Comparison of ENCODE assay signal across 22 cellular contexts in the genomic region with DNA sequence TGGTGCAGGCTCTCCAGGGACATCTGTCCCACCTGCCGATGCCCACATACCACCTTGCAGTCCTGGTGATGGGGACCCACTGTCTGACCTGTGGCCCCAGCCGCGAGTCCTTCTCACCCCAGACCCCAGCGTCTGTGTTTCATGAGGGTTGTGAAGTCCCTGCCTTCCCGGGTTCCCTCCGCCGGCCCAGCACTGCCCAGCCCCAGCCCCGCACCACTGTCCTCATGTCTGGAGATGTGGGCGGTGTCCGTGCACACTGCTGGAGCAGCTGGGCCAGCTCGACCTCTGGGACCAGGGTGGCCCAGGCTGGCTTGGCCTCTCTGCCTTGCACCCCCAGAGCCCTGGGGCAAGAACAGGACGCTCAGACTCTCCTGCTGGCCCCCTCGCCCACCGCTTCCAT.
DNase-seq lines count a peak whose midpoint lies in the region; ATAC-seq and TF ChIP-seq lines count a peak whose summit lies in the region.
"Had no signal": no experiment of that assay in that cellular context is flagged by ENCODE, and none has a peak within 500 bp of the region (broad histone marks: within the 10 kb centered on the region; RNA-seq: fewer than 3 reads in every experiment).

No MANE protein-coding gene starts in this region.

- H3K27me3 ChIP-seq in CD8-positive, alpha-beta T cell (ENCODE audit: insufficient read depth, low read length) = no peaks in the 10 kb centered on the region

- peak overlapping the region; percentile 54 for H3K4me3 Mint-ChIP-seq in T-helper 2 cell treated with Interferon-gamma antibody and Interleukin-4, amounts not matched to agents 5 μg/mL and 100 μg/mL, for 36 hours
- peak overlapping the region; percentile 63 for H3K4me3 Mint-ChIP-seq in CD8-positive, alpha-beta T cell
- H3K4me3 Mint-ChIP-seq in activated T-helper 17 cell treated with anti-CD3 and anti-CD28 coated beads, Interleukin-2, amount 50 U/mL, for 72 hours = peak overlapping the region; percentile 39
- peak overlapping the region in 8 of 10 donors; percentile 67 to 83 (median 75) for H3K4me3 Mint-ChIP-seq in naive thymus-derived CD8-positive, alpha-beta T cell
- H3K4me3 Mint-ChIP-seq: activated naive CD4-positive, alpha-beta T cell treated with anti-CD3 and anti-CD28 coated beads for 36 hours had no signal

- H3K9me3 ChIP-seq in CD8-positive, alpha-beta T cell (ENCODE audit: low read length) = no peaks in the 10 kb centered on the region
- H3K9me3 ChIP-seq: Caco-2, lower lobe of right lung had no signal

- CTCF ChIA-PET in CD8-positive, alpha-beta T cell (lab: Charles Lee) = interaction anchor here (0.6 to 10.7 kb wide), 3 partner anchors 22 to 304 kb away, joined by 3 to 103 read pairs (median 3); no protein-coding TSS in a partner anchor

- peaks cover 56% of the 10 kb centered on the region for H3K4me1 ChIP-seq in CD8-positive, alpha-beta T cell (ENCODE audit: insufficient read depth, low read length)

- H3K36me3 ChIP-seq in CD8-positive, alpha-beta T cell (ENCODE audit: insufficient read depth, low read length) = no peaks in the 10 kb centered on the region
- H3K36me3 ChIP-seq: lower lobe of right lung had no signal

- no peak overlapping the region for H3K4me3 ChIP-seq in CD8-positive, alpha-beta T cell (ENCODE audit: low read depth, low read length)
- H3K4me3 ChIP-seq: GM12878, lower lobe of right lung, skin epidermis had no signal

- no peak for TF ChIP-seq CTCF in CD8-positive, alpha-beta T cell (IDR thresholded peaks at IDR 0.05)

- H3K36me3 Mint-ChIP-seq in T-helper 2 cell treated with Interferon-gamma antibody and Interleukin-4, amounts not matched to agents 5 μg/mL and 100 μg/mL, for 36 hours (ENCODE audit: low read depth) = no peaks in the 10 kb centered on the region
- H3K36me3 Mint-ChIP-seq in CD8-positive, alpha-beta T cell = no peaks in the 10 kb centered on the region
- no peaks in the 10 kb centered on the region for H3K36me3 Mint-ChIP-seq in activated T-helper 17 cell treated with anti-CD3 and anti-CD28 coated beads, Interleukin-2, amount 50 U/mL, for 72 hours (ENCODE audit: low read depth)
- no peaks in the 10 kb centered on the region for H3K36me3 Mint-ChIP-seq in naive thymus-derived CD8-positive, alpha-beta T cell

- H3K9me3 Mint-ChIP-seq in T-helper 2 cell treated with Interferon-gamma antibody and Interleukin-4, amounts not matched to agents 5 μg/mL and 100 μg/mL, for 36 hours = no peaks in the 10 kb centered on the region
- H3K9me3 Mint-ChIP-seq in CD8-positive, alpha-beta T cell = no peaks in the 10 kb centered on the region
- H3K9me3 Mint-ChIP-seq in activated T-helper 17 cell treated with anti-CD3 and anti-CD28 coated beads, Interleukin-2, amount 50 U/mL, for 72 hours = no peaks in the 10 kb centered on the region
- no peaks in the 10 kb centered on the region for H3K9me3 Mint-ChIP-seq in naive thymus-derived CD8-positive, alpha-beta T cell
- H3K9me3 Mint-ChIP-seq: activated naive CD4-positive, alpha-beta T cell treated with anti-CD3 and anti-CD28 coated beads for 36 hours; activated T-cell treated with anti-CD3 and anti-CD28 coated beads, Interleukin-2, amount 50 U/mL, for 4 hours had no signal

- H3K27me3 Mint-ChIP-seq in T-helper 2 cell treated with Interferon-gamma antibody and Interleukin-4, amounts not matched to agents 5 μg/mL and 100 μg/mL, for 36 hours (ENCODE audit: low read depth) = no peaks in the 10 kb centered on the region
- H3K27me3 Mint-ChIP-seq in CD8-positive, alpha-beta T cell (ENCODE audit: low read depth) = peaks cover 3% of the 10 kb centered on the region
- peaks cover 4% of the 10 kb centered on the region for H3K27me3 Mint-ChIP-seq in activated T-helper 17 cell treated with anti-CD3 and anti-CD28 coated beads, Interleukin-2, amount 50 U/mL, for 72 hours
- H3K27me3 Mint-ChIP-seq in naive thymus-derived CD8-positive, alpha-beta T cell = peaks cover 0 to 2% (median 0%) of the 10 kb centered on the region in 5 donors

- peaks cover 27% of the 10 kb centered on the region for H3K4me1 Mint-ChIP-seq in T-helper 2 cell treated with Interferon-gamma antibody and Interleukin-4, amounts not matched to agents 5 μg/mL and 100 μg/mL, for 36 hours (ENCODE audit: low read depth)
- H3K4me1 Mint-ChIP-seq in CD8-positive, alpha-beta T cell (ENCODE audit: low read depth) = peaks cover 47% of the 10 kb centered on the region
- no peaks in the 10 kb centered on the region for H3K4me1 Mint-ChIP-seq in activated T-helper 17 cell treated with anti-CD3 and anti-CD28 coated beads, Interleukin-2, amount 50 U/mL, for 72 hours
- H3K4me1 Mint-ChIP-seq in naive thymus-derived CD8-positive, alpha-beta T cell = peaks cover 28 to 63% (median 57%) of the 10 kb centered on the region in 4 donors

- POLR2A ChIA-PET in CD8-positive, alpha-beta T cell (lab: Charles Lee) = no interaction called here
- POLR2A ChIA-PET in naive thymus-derived CD8-positive, alpha-beta T cell (lab: Charles Lee) = interaction anchor here (0.7 to 5.6 kb wide), 5 partner anchors 9 to 422 kb away, joined by 3 to 38 read pairs (median 4); no protein-coding TSS in a partner anchor

- no peak for DNase-seq in T-helper 2 cell treated with Interferon-gamma antibody and Interleukin-4, amounts not matched to agents 5 μg/mL and 100 μg/mL, for 36 hours (ENCODE audit: low spot score)
- DNase-seq in T-helper 2 cell (no peak), NCI-H1417 treated with DMSO at 0.1 percent for 48 hours (lab: John Stamatoyannopoulos, UW) (no peak), SKM-1 treated with dmso at 0.1 percent for 144 hours (lab: John Stamatoyannopoulos, UW; ENCODE audit: unreplicated experiment) (no peak), AG08396 (ENCODE audit: low spot score) (no peak)
- DNase-seq in CD8-positive, alpha-beta T cell = no peak
- DNase-seq in naive thymus-derived CD8-positive, alpha-beta T cell = no peak
- DNase-seq: 8988T; activated CD4-positive, CD25-positive, alpha-beta regulatory T cell; activated T-cell treated with anti-CD3 and anti-CD28 coated beads, Interleukin-2, amount 50 U/mL, for 4 hours; Caco-2; GOT3; kidney; lower lobe of right lung; NCI-H1048; NCI-H187; NCI-H526; T-helper 9 cell had no signal

- ATAC-seq in CD8-positive, alpha-beta T cell = no peak
- ATAC-seq in activated T-helper 17 cell treated with anti-CD3 and anti-CD28 coated beads, Interleukin-2, amount 50 U/mL, for 72 hours (replicated peaks) = no peak
- ATAC-seq in naive thymus-derived CD8-positive, alpha-beta T cell = no peak
- ATAC-seq: GM12878, lower lobe of right lung had no signal

- H3K27ac ChIP-seq in CD8-positive, alpha-beta T cell (ENCODE audit: low read depth, low read length) = no peak overlapping the region
- H3K27ac ChIP-seq: lower lobe of right lung had no signal

- intact Hi-C loops in CD8-positive, alpha-beta T cell (cut with DNase I, micrococcal nuclease) = loop anchor here in 1 of 2 experiments (2.0 kb wide), 1 partner anchor 23 kb away; no protein-coding TSS in a partner anchor

- H3K27ac Mint-ChIP-seq in T-helper 2 cell treated with Interferon-gamma antibody and Interleukin-4, amounts not matched to agents 5 μg/mL and 100 μg/mL, for 36 hours = peak overlapping the region; percentile 67
- peak overlapping the region; percentile 85 for H3K27ac Mint-ChIP-seq in CD8-positive, alpha-beta T cell
- no peak overlapping the region for H3K27ac Mint-ChIP-seq in activated T-helper 17 cell treated with anti-CD3 and anti-CD28 coated beads, Interleukin-2, amount 50 U/mL, for 72 hours
- H3K27ac Mint-ChIP-seq in naive thymus-derived CD8-positive, alpha-beta T cell = peak overlapping the region in 8 of 10 donors; percentile 66 to 92 (median 84)
- H3K27ac Mint-ChIP-seq: activated naive CD4-positive, alpha-beta T cell treated with anti-CD3 and anti-CD28 coated beads for 36 hours had no signal
